In the genomic region with DNA sequence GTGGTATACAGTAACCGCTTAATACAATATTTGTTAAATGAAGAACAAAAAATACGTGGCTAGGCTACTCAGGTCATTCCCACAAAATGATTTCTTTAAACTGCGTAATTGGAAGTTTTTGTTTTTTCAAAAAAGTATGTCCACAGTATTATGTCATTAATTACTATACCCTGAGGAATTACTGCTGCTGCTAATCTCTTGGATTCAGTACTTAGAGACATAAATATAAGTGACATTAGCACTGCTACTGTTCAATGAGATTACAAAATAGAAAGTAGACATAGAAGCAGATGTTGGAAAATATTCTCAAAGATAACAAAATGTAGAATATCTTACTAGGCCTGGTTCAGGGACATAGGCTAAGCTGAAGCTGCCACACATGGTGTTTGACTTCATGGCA, we compare ENCODE assay signal across 39 cellular contexts. TPM values are rescaled to one million over a fixed set of nuclear protein-coding genes. Genes with fewer than 3 reads are reported as not detected.
"Had no signal": no experiment of that assay in that cellular context is flagged by ENCODE, and none has a peak within 500 bp of the region (broad histone marks: within the 10 kb centered on the region; RNA-seq: fewer than 3 reads in every experiment).

No MANE protein-coding gene starts in this region.

- ATAC-seq: activated CD8-positive, alpha-beta memory T cell treated with anti-CD3 and anti-CD28 coated beads, Interleukin-2, amount 10 ng/mL, durations not matched to agents 7 days and 5 days; Panc1 had no signal

- H3K9me3 ChIP-seq: ascending aorta, MG63, SJSA1 had no signal

- H3K27me3 Mint-ChIP-seq: activated B cell treated with CpG ODN at 0.5 μM for 24 hours; activated naive CD8-positive, alpha-beta T cell treated with anti-CD3 and anti-CD28 coated beads for 36 hours had no signal

- H3K4me1 Mint-ChIP-seq: activated B cell treated with CpG ODN at 0.5 μM for 24 hours; activated CD8-positive, alpha-beta memory T cell treated with anti-CD3 and anti-CD28 coated beads, Interleukin-2, amount 10 ng/mL, durations not matched to agents 7 days and 5 days; activated naive CD8-positive, alpha-beta T cell treated with anti-CD3 and anti-CD28 coated beads for 36 hours had no signal

- H3K36me3 Mint-ChIP-seq: activated CD4-positive, alpha-beta memory T cell treated with anti-CD3 and anti-CD28 coated beads for 36 hours; activated CD8-positive, alpha-beta memory T cell treated with anti-CD3 and anti-CD28 coated beads, Interleukin-2, amount 10 ng/mL, durations not matched to agents 7 days and 5 days; activated naive CD8-positive, alpha-beta T cell treated with anti-CD3 and anti-CD28 coated beads for 36 hours had no signal

- H3K27ac Mint-ChIP-seq: activated B cell treated with CpG ODN at 0.5 μM for 24 hours; activated CD4-positive, alpha-beta memory T cell treated with anti-CD3 and anti-CD28 coated beads for 36 hours; activated CD8-positive, alpha-beta memory T cell treated with anti-CD3 and anti-CD28 coated beads, Interleukin-2, amount 10 ng/mL, durations not matched to agents 7 days and 5 days; activated naive CD8-positive, alpha-beta T cell treated with anti-CD3 and anti-CD28 coated beads for 36 hours had no signal

- H3K4me1 ChIP-seq: ascending aorta had no signal

- H3K9me3 Mint-ChIP-seq: activated B cell treated with CpG ODN at 0.5 μM for 24 hours; activated CD4-positive, alpha-beta memory T cell treated with anti-CD3 and anti-CD28 coated beads for 36 hours; activated naive CD8-positive, alpha-beta T cell treated with anti-CD3 and anti-CD28 coated beads for 36 hours had no signal

- H3K27ac ChIP-seq: ascending aorta, SJSA1 had no signal

- DNase-seq: activated B cell treated with CpG ODN at 0.5 μM for 24 hours; activated CD4-positive, alpha-beta memory T cell treated with anti-CD3 and anti-CD28 coated beads for 36 hours; activated CD4-positive, alpha-beta T cell treated with anti-CD3 and anti-CD28 coated beads for 4 hours; activated CD4-positive, alpha-beta T cell treated with anti-CD3 and anti-CD28 coated beads, Interleukin-2, amount 50 U/mL, for 1 hour; activated CD4-positive, CD25-positive, alpha-beta regulatory T cell treated with anti-CD3 and anti-CD28 coated beads, Interleukin-2, amount 50 U/mL, for 72 hours; activated CD8-positive, alpha-beta memory T cell treated with anti-CD3 and anti-CD28 coated beads for 24 hours; activated CD8-positive, alpha-beta memory T cell treated with anti-CD3 and anti-CD28 coated beads, Interleukin-2, amount 10 ng/mL, durations not matched to agents 7 days and 5 days; activated CD8-positive, alpha-beta memory T cell treated with anti-CD3 and anti-CD28 coated beads, Interleukin-2, amount 50 U/mL, for 48 hours; activated effector memory CD4-positive, alpha-beta T cell treated with anti-CD3 and anti-CD28 coated beads, Interleukin-2, amount 50 U/mL, for 16 hours; activated naive CD4-positive, alpha-beta T cell; activated naive CD4-positive, alpha-beta T cell treated with anti-CD3 and anti-CD28 coated beads, Interleukin-2, amount 50 U/mL, for 16 hours; activated naive CD8-positive, alpha-beta T cell treated with anti-CD3 and anti-CD28 coated beads for 36 hours; activated T-cell treated with anti-CD3 and anti-CD28 coated beads, Interleukin-2, amount 50 U/mL, for 48 hours; amniotic stem cell; caudate nucleus; cerebellar nuclear complex; Karpas-422; MG63; NCI-H1048; NCI-H1105 treated with DMSO at 0.1 percent for 48 hours; NCI-H1436; NCI-H1694 treated with DMSO at 0.1 percent for 48 hours; NCI-H2029; NCI-H345; NCI-H524 treated with DMSO at 0.1 percent for 48 hours; NCI-H748 treated with DMSO at 0.1 percent for 48 hours; NK-92 treated with Interleukin-12 subunit alpha and Interleukin-12 subunit beta, amount 100 ng/mL, for 24 hours; RPMI8226; SHP77 treated with DMSO at 0.1 percent for 48 hours; SW 1271; T-helper 1 cell; T-helper 2 cell; T-helper 9 cell had no signal

- H3K27me3 ChIP-seq: ascending aorta, MG63, SJSA1 had no signal

- FAIRE-seq: bronchial epithelial cell had no signal

- H3K4me3 Mint-ChIP-seq: activated B cell treated with CpG ODN at 0.5 μM for 24 hours; activated CD4-positive, alpha-beta memory T cell treated with anti-CD3 and anti-CD28 coated beads for 36 hours; activated CD8-positive, alpha-beta memory T cell treated with anti-CD3 and anti-CD28 coated beads, Interleukin-2, amount 10 ng/mL, durations not matched to agents 7 days and 5 days; activated naive CD8-positive, alpha-beta T cell treated with anti-CD3 and anti-CD28 coated beads for 36 hours had no signal

- H3K4me3 ChIP-seq: ascending aorta, MG63, SJSA1 had no signal

- H3K36me3 ChIP-seq: ascending aorta, MG63, SJSA1 had no signal

RNA-seq across cellular contexts. Expression of a gene that starts 36.3 kb away (rescaled TPM):
- total RNA-seq: activated B cell treated with CpG ODN at 0.5 μM for 24 hours; activated CD4-positive, alpha-beta memory T cell treated with anti-CD3 and anti-CD28 coated beads for 36 hours; activated CD8-positive, alpha-beta memory T cell treated with anti-CD3 and anti-CD28 coated beads, Interleukin-2, amount 10 ng/mL, durations not matched to agents 7 days and 5 days; activated naive CD8-positive, alpha-beta T cell treated with anti-CD3 and anti-CD28 coated beads for 36 hours; ascending aorta; NCI-H460; OCI-LY7 had no signal
